1 cellular context compared by ENCODE assay signal in genomic region chr16:81629032-81629802, GRCh38.
TF ChIP-seq lines count a peak whose summit lies in the region.

No MANE protein-coding gene starts in this region.

TF ChIP-seq in H1, 55 proteins besides CTCF, POLR2A, EP300 and RAD21 (continued from another document):
- TF ChIP-seq ATF2 (IDR thresholded peaks at IDR 0.05; ENCODE audit: low read length) (no peak), SP1 (IDR thresholded peaks at IDR 0.05; ENCODE audit: low read depth, low read length) (no peak), RFX5 (IDR thresholded peaks at IDR 0.05; ENCODE audit: borderline replicate concordance, low read depth, low read length) (no peak), HDAC6 (IDR thresholded peaks at IDR 0.05; ENCODE audit: low read depth, low read length) (no peak), POLR2AphosphoS5 (IDR thresholded peaks at IDR 0.05; ENCODE audit: low read depth, low read length) (no peak), JUN (IDR thresholded peaks at IDR 0.05; ENCODE audit: low read depth, low read length) (no peak), TCF12 (IDR thresholded peaks at IDR 0.05; ENCODE audit: low read depth, low read length) (no peak), CTBP2 (IDR thresholded peaks at IDR 0.05; ENCODE audit: borderline replicate concordance, insufficient read depth, insufficient read length, low read length) (no peak), RBBP5 (IDR thresholded peaks at IDR 0.05; ENCODE audit: borderline replicate concordance, low read depth, low read length) (no peak), USF2 (IDR thresholded peaks at IDR 0.05; ENCODE audit: low read length) (no peak), SUZ12 (IDR thresholded peaks at IDR 0.05; ENCODE audit: low read length) (no peak), SP2 (IDR thresholded peaks at IDR 0.05; ENCODE audit: low read length) (no peak), SAP30 (IDR thresholded peaks at IDR 0.05; ENCODE audit: insufficient read depth, insufficient replicate concordance, low read length) (no peak)
TF ChIP-seq in H1: peak in this region for 0.
